Comparison of ENCODE assay signal across 24 cellular contexts in the genomic region with DNA sequence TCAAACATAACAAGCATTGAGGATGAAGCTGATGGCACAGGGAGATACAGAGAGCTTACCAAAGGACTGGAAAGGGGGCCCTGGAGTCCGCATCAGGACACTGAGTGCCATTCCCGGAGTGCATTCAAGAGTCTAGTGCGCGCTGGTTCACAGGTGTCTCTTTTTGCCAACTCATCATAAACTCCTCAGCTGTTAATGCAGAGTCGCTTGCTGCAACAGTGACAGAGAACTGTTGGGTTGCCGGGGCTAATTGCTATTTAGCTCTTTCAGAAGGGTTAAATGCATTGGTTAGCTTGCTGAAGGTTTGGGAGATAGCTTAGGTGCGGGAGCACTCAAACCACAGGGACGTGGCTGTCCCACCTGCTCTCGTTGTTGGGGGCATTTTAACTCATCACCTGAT.
"Had no signal": no experiment of that assay in that cellular context is flagged by ENCODE, and none has a peak within 500 bp of the region (broad histone marks: within the 10 kb centered on the region; RNA-seq: fewer than 3 reads in every experiment).

No MANE protein-coding gene starts in this region.

- H3K4me1 ChIP-seq: foreskin keratinocyte, psoas muscle, spleen, transverse colon had no signal

- H3K36me3 Mint-ChIP-seq: stimulated activated memory B cell treated with anti-CD40 and anti-IgM and Interleukin-4, amounts not matched to agents 10 μg/mL and 1 μg/mL and 100 μg/mL, for 72 hours had no signal

- H3K4me1 Mint-ChIP-seq: naive thymus-derived CD8-positive, alpha-beta T cell; neural crest cell; stimulated activated memory B cell treated with anti-CD40 and anti-IgM and Interleukin-4, amounts not matched to agents 10 μg/mL and 1 μg/mL and 100 μg/mL, for 72 hours; stimulated activated naive CD8-positive, alpha-beta T cell treated with anti-CD3 and anti-CD28 coated beads, Interleukin-15, amount 100 ng/mL, for 72 hours had no signal

- H3K27ac ChIP-seq: coronary artery, foreskin keratinocyte, hepatocyte, psoas muscle, spleen, thoracic aorta, transverse colon had no signal

- ATAC-seq: foreskin keratinocyte; left colon; left ventricle myocardium superior; naive thymus-derived CD8-positive, alpha-beta T cell; psoas muscle; sciatic nerve; stimulated activated memory B cell treated with anti-CD40 and anti-IgM and Interleukin-4, amounts not matched to agents 10 μg/mL and 1 μg/mL and 100 μg/mL, for 72 hours; stimulated activated naive CD8-positive, alpha-beta T cell treated with anti-CD3 and anti-CD28 coated beads, Interleukin-15, amount 100 ng/mL, for 72 hours had no signal

- H3K4me3 Mint-ChIP-seq: endodermal cell; naive thymus-derived CD8-positive, alpha-beta T cell; neural crest cell; stimulated activated memory B cell treated with anti-CD40 and anti-IgM and Interleukin-4, amounts not matched to agents 10 μg/mL and 1 μg/mL and 100 μg/mL, for 72 hours; stimulated activated naive CD8-positive, alpha-beta T cell treated with anti-CD3 and anti-CD28 coated beads, Interleukin-15, amount 100 ng/mL, for 72 hours had no signal

- H3K9me3 Mint-ChIP-seq: endodermal cell had no signal

- H3K4me2 ChIP-seq: hepatocyte had no signal

- FAIRE-seq: endothelial cell of umbilical vein had no signal

- H3K27me3 Mint-ChIP-seq: stimulated activated memory B cell treated with anti-CD40 and anti-IgM and Interleukin-4, amounts not matched to agents 10 μg/mL and 1 μg/mL and 100 μg/mL, for 72 hours; stimulated activated naive CD8-positive, alpha-beta T cell treated with anti-CD3 and anti-CD28 coated beads, Interleukin-15, amount 100 ng/mL, for 72 hours had no signal

- H3K36me3 ChIP-seq: spleen, thoracic aorta, transverse colon had no signal

- H3K4me3 ChIP-seq: coronary artery, hepatocyte, lung, psoas muscle, spleen, thoracic aorta, transverse colon had no signal

- H3K9me3 ChIP-seq: psoas muscle, thoracic aorta, transverse colon had no signal

- H3K27ac Mint-ChIP-seq: endodermal cell; naive thymus-derived CD8-positive, alpha-beta T cell; stimulated activated memory B cell treated with anti-CD40 and anti-IgM and Interleukin-4, amounts not matched to agents 10 μg/mL and 1 μg/mL and 100 μg/mL, for 72 hours; stimulated activated naive CD8-positive, alpha-beta T cell treated with anti-CD3 and anti-CD28 coated beads, Interleukin-15, amount 100 ng/mL, for 72 hours had no signal

- DNase-seq: effector CD4-positive, alpha-beta T cell; endodermal cell; erythroblast; foreskin keratinocyte; left colon; left ventricle myocardium superior; mesendoderm; naive thymus-derived CD8-positive, alpha-beta T cell; psoas muscle; retina; spleen; stimulated activated CD4-positive, alpha-beta T cell treated with anti-CD3 and anti-CD28 coated beads, Interleukin-15, amount 100 ng/mL, for 24 hours; stimulated activated CD4-positive, alpha-beta T cell treated with anti-CD3 and anti-CD28 coated beads, Interleukin-1b, Interleukin-23, amount 100 ng/mL, for 48 hours; stimulated activated CD4-positive, alpha-beta T cell treated with anti-CD3 and anti-CD28 coated beads, Interleukin-4, amount 100 ng/mL, for 24 hours; stimulated activated naive CD8-positive, alpha-beta T cell treated with anti-CD3 and anti-CD28 coated beads, Interleukin-15, amount 100 ng/mL, for 72 hours; transverse colon had no signal
